Comparison of ENCODE assay signal across 2 cellular contexts in genomic region chr1:16221499-16221898, GRCh38.
TF ChIP-seq lines count a peak whose summit lies in the region.

No MANE protein-coding gene starts in this region.

TF ChIP-seq in HEK293, 187 proteins besides CTCF, POLR2A, EP300 and RAD21 (continues in another document):
- TF ChIP-seq ZNF701 (tag by site-specific recombination; IDR thresholded peaks at IDR 0.05) (no peak), ZNF157 (tag by site-specific recombination; IDR thresholded peaks at IDR 0.05) (0 out of 2 replicates have a peak, but pooled peaks have one; percentile 24), MEIS1 (CRISPR knock-in tag; IDR thresholded peaks at IDR 0.05; ENCODE audit: borderline replicate concordance) (no peak), KLF16 (tag by site-specific recombination; IDR thresholded peaks at IDR 0.05) (no peak), ZNF362 (tag by site-specific recombination; IDR thresholded peaks at IDR 0.05) (no peak), HIC1 (tag by site-specific recombination; IDR thresholded peaks at IDR 0.05) (no peak), ZNF311 (tag by site-specific recombination; IDR thresholded peaks at IDR 0.05; ENCODE audit: borderline replicate concordance) (peak; percentile 59; the same call in 1 of the 2 replicates), ZBTB6 (tag by site-specific recombination; IDR thresholded peaks at IDR 0.05) (no peak), ZNF426 (tag by site-specific recombination; IDR thresholded peaks at IDR 0.05) (no peak), OSR2 (tag by site-specific recombination; IDR thresholded peaks at IDR 0.05) (no peak), ZNF521 (tag by site-specific recombination; IDR thresholded peaks at IDR 0.05) (no peak), ZBTB17 (tag by site-specific recombination; IDR thresholded peaks at IDR 0.05) (peak; percentile 88), ZNF558 (tag by site-specific recombination; IDR thresholded peaks at IDR 0.05) (no peak), ZNF518A (tag by site-specific recombination; conservative IDR thresholded peaks at IDR 0.05; ENCODE audit: low read depth) (no peak), ZBTB1 (tag by site-specific recombination; IDR thresholded peaks at IDR 0.05) (no peak), ZNF791 (tag by site-specific recombination; IDR thresholded peaks at IDR 0.05) (no peak; the same call in 1 of the 2 replicates), TRIM28 (IDR thresholded peaks at IDR 0.05; ENCODE audit: borderline replicate concordance, low read length) (no peak)

TF ChIP-seq in K562, 482 proteins besides CTCF, POLR2A, EP300 and RAD21 (continues in another document):
- TF ChIP-seq GATAD2A (IDR thresholded peaks at IDR 0.05) (0 out of 2 replicates have a peak, but pooled peaks have one; percentile 18), ZNF124 (CRISPR knock-in tag; IDR thresholded peaks at IDR 0.05) (no peak), PHB2 (IDR thresholded peaks at IDR 0.05; ENCODE audit: low read depth) (peak; percentile 13; the same call in 1 of the 2 replicates), PKNOX1 (IDR thresholded peaks at IDR 0.05) (peak; percentile 36; the same call in 1 of the 2 replicates), SP2 (IDR thresholded peaks at IDR 0.05; ENCODE audit: extremely low read depth, low read depth, low read length, poor library complexity, severe bottlenecking) (no peak), ZBTB26 (CRISPR knock-in tag; IDR thresholded peaks at IDR 0.05) (peak; percentile 79; the same call in 1 of the 2 replicates), HBP1 (CRISPR knock-in tag; IDR thresholded peaks at IDR 0.05) (0 out of 2 replicates have a peak, but pooled peaks have one; percentile 36), PATZ1 (CRISPR knock-in tag; IDR thresholded peaks at IDR 0.05; ENCODE audit: borderline replicate concordance) (no peak), SLC30A9 (CRISPR knock-in tag; IDR thresholded peaks at IDR 0.05) (no peak), ARID1B (IDR thresholded peaks at IDR 0.05) (0 out of 2 replicates have a peak, but pooled peaks have one; percentile 14), STAG1 (CRISPR knock-in tag; IDR thresholded peaks at IDR 0.05; ENCODE audit: borderline replicate concordance) (no peak), CAMTA2 (CRISPR knock-in tag; conservative IDR thresholded peaks at IDR 0.05) (no peak), SOX6 (IDR thresholded peaks at IDR 0.05) (no peak), ELK3 (CRISPR knock-in tag; IDR thresholded peaks at IDR 0.05) (no peak), EHMT2 (IDR thresholded peaks at IDR 0.05) (peak; percentile 65), KDM1A (IDR thresholded peaks at IDR 0.05) (peak; percentile 47 to 58; a peak in 3 of 4 replicates), OTX1 (CRISPR knock-in tag; IDR thresholded peaks at IDR 0.05) (peak; percentile 69), TSC22D4 (tag; IDR thresholded peaks at IDR 0.05) (0 out of 2 replicates have a peak, but pooled peaks have one; percentile 33), ZNF445 (CRISPR knock-in tag; IDR thresholded peaks at IDR 0.05; ENCODE audit: low read depth) (no peak), HLTF (IDR thresholded peaks at IDR 0.05) (peak; percentile 44; the same call in 1 of the 2 replicates), MCM7 (IDR thresholded peaks at IDR 0.05) (peak in 1 of 2 experiments; percentile 95; a peak in 1 of 4 replicates), ZNF76 (CRISPR knock-in tag; IDR thresholded peaks at IDR 0.05; ENCODE audit: borderline replicate concordance) (no peak), CCNT2 (IDR thresholded peaks at IDR 0.05; ENCODE audit: borderline replicate concordance, extremely low read depth, insufficient read length, low read depth, low read length) (no peak), MCM3 (IDR thresholded peaks at IDR 0.05) (peak; percentile 89), ZFP36 (IDR thresholded peaks at IDR 0.05; ENCODE audit: low read depth, low read length, partially characterized antibody) (no peak), NR0B1 (IDR thresholded peaks at IDR 0.05; ENCODE audit: partially characterized antibody) (no peak), HDAC1 (IDR thresholded peaks at IDR 0.05) (peak in 1 of 2 experiments; percentile 47; a peak in 1 of 4 replicates), ZNF436 (CRISPR knock-in tag; IDR thresholded peaks at IDR 0.05) (no peak), NFATC3 (IDR thresholded peaks at IDR 0.05) (no peak), TCF7 (IDR thresholded peaks at IDR 0.05; ENCODE audit: borderline replicate concordance) (no peak), ELF4 (CRISPR knock-in tag; IDR thresholded peaks at IDR 0.05) (peak; percentile 87), ZBTB40 (IDR thresholded peaks at IDR 0.05) (no peak), ZBTB40 (CRISPR knock-in tag; IDR thresholded peaks at IDR 0.05) (no peak)
